Comparison of ENCODE assay signal across 16 cellular contexts in the genomic region with DNA sequence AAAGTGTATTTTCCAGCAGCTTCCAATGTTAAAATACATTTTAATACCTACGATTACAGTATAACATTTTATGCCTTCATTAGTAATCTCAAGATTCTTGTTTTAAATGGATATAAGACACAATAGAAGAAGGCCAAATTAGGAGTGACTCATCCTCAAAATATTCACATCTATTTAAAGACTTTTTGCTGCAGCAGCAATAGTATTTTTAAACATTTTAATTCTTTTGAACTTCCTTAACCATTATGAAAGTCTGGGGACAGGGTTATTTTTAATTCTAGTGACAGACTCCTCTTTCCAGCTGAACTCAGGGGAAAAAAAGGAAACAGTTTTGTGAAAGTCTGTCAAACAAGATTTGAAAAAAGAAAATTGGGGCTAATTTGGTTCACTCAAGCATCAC.
DNase-seq lines count a peak whose midpoint lies in the region; ATAC-seq and TF ChIP-seq lines count a peak whose summit lies in the region.
"Had no signal": no experiment of that assay in that cellular context is flagged by ENCODE, and none has a peak within 500 bp of the region (broad histone marks: within the 10 kb centered on the region; RNA-seq: fewer than 3 reads in every experiment).

No MANE protein-coding gene starts in this region.

- H3K79me2 ChIP-seq in SK-N-SH (ENCODE audit: insufficient read depth): no peaks in the 10 kb centered on the region
- H3K79me2 ChIP-seq in PC-9 (ENCODE audit: low read depth): no peaks in the 10 kb centered on the region

- no peaks in the 10 kb centered on the region for H3K36me3 Mint-ChIP-seq in activated CD4-positive, alpha-beta memory T cell treated with anti-CD3 and anti-CD28 coated beads for 36 hours

- no peaks in the 10 kb centered on the region for H3K9me3 Mint-ChIP-seq in activated CD4-positive, alpha-beta memory T cell treated with anti-CD3 and anti-CD28 coated beads for 36 hours
- H3K9me3 Mint-ChIP-seq: neural crest cell had no signal

- H3K27ac Mint-ChIP-seq in activated CD4-positive, alpha-beta memory T cell treated with anti-CD3 and anti-CD28 coated beads for 36 hours: no peak overlapping the region

- peak; percentile 49 for ATAC-seq in SK-N-SH treated with all-trans-retinoic acid at 6 μM for 48 hours
- no peak for ATAC-seq in GM21786 (IDR thresholded peaks at IDR 0.05; ENCODE audit: unreplicated experiment)
- no peak for ATAC-seq in GM21390 (IDR thresholded peaks at IDR 0.05; ENCODE audit: unreplicated experiment)

- H4K20me1 ChIP-seq in SK-N-SH (ENCODE audit: insufficient read depth) (no peaks in the 10 kb centered on the region), PC-9 (ENCODE audit: insufficient read depth) (no peaks in the 10 kb centered on the region)

- no peak overlapping the region for H3K9ac ChIP-seq in SK-N-SH

- TF ChIP-seq EP300 in SK-N-SH (IDR thresholded peaks at IDR 0.05; ENCODE audit: borderline replicate concordance in 1 of 2, low read depth in 1 of 2, low read length in 1 of 2): no peak

- TF ChIP-seq CTCF in SK-N-SH (IDR thresholded peaks at IDR 0.05): no peak
- TF ChIP-seq CTCF in astrocyte of the cerebellum (IDR thresholded peaks at IDR 0.05; ENCODE audit: low read depth, low read length, missing control alignments): no peak
- no peak for TF ChIP-seq CTCF in PC-9 (conservative IDR thresholded peaks at IDR 0.05)

- no peak overlapping the region; a peak in 1 of 4 replicates for H3K27ac ChIP-seq in SK-N-SH (ENCODE audit: low read depth in 2 of 2, low read length in 1 of 2)
- no peak overlapping the region for H3K27ac ChIP-seq in PC-9
- H3K27ac ChIP-seq: spleen had no signal

- H3K9me3 ChIP-seq in SK-N-SH (no peaks in the 10 kb centered on the region), PC-9 (ENCODE audit: insufficient read depth, low read depth) (no peaks in the 10 kb centered on the region; the same call in 1 of the 2 replicates)

- no peaks in the 10 kb centered on the region for H3K4me1 Mint-ChIP-seq in activated CD4-positive, alpha-beta memory T cell treated with anti-CD3 and anti-CD28 coated beads for 36 hours (ENCODE audit: low read depth)

- DNase-seq in SK-N-SH (no peak), astrocyte of the cerebellum (ENCODE audit: low read depth) (peak; percentile 57), medulla oblongata (ENCODE audit: extremely low spot score) (peak; percentile 5), PC-9 (no peak)
- DNase-seq in activated CD4-positive, alpha-beta memory T cell treated with anti-CD3 and anti-CD28 coated beads for 36 hours: no peak
- DNase-seq: ACHN; activated CD4-positive, CD25-positive, alpha-beta regulatory T cell treated with anti-CD3 and anti-CD28 coated beads, Interleukin-2, amount 50 U/mL, for 72 hours; activated naive CD4-positive, alpha-beta T cell treated with anti-CD3 and anti-CD28 coated beads, Interleukin-2, amount 50 U/mL, for 16 hours; cerebellar nuclear complex; Karpas-422; left ventricle myocardium superior; spleen had no signal

- H3K27me3 ChIP-seq in SK-N-SH (ENCODE audit: insufficient read depth) (no peaks in the 10 kb centered on the region), PC-9 (ENCODE audit: insufficient read depth, low read depth) (no peaks in the 10 kb centered on the region)
- H3K27me3 ChIP-seq: spleen had no signal

- no peak overlapping the region for H3K4me3 Mint-ChIP-seq in activated CD4-positive, alpha-beta memory T cell treated with anti-CD3 and anti-CD28 coated beads for 36 hours
- H3K4me3 Mint-ChIP-seq: neural crest cell had no signal

- CTCF ChIA-PET in SK-N-SH (lab: Yijun Ruan, JAX): no interaction called here
- CTCF ChIA-PET in PC-9 (lab: Charles Lee): no interaction called here
- CTCF ChIA-PET in activated CD4-positive, alpha-beta memory T cell treated with anti-CD3 and anti-CD28 coated beads for 36 hours (lab: Charles Lee): no interaction called here

- no peaks in the 10 kb centered on the region for H3K27me3 Mint-ChIP-seq in activated CD4-positive, alpha-beta memory T cell treated with anti-CD3 and anti-CD28 coated beads for 36 hours

- no peak for TF ChIP-seq RAD21 in SK-N-SH (IDR thresholded peaks at IDR 0.05; ENCODE audit: low read length)

- H3K36me3 ChIP-seq in SK-N-SH (replicated peaks in 1 of 2; ENCODE audit: control insufficient read depth in 1 of 2, insufficient read depth in 2 of 2, low read length in 1 of 2) (no peaks in the 10 kb centered on the region), PC-9 (ENCODE audit: low read depth) (no peaks in the 10 kb centered on the region)
- H3K36me3 ChIP-seq: spleen had no signal

- POLR2A ChIA-PET in SK-N-SH (lab: Yijun Ruan, JAX): interaction anchor here (0.6 kb wide), 1 partner anchor 51 kb away, joined by 3 read pairs; no protein-coding TSS in a partner anchor
- POLR2A ChIA-PET in PC-9 (lab: Charles Lee; ENCODE audit: unreplicated experiment): no interaction called here
- POLR2A ChIA-PET in activated CD4-positive, alpha-beta memory T cell treated with anti-CD3 and anti-CD28 coated beads for 36 hours (lab: Charles Lee): no interaction called here

- H3K4me3 ChIP-seq in SK-N-SH (ENCODE audit: low read depth in 2 of 2, low read length in 1 of 2): no peak overlapping the region
- no peak overlapping the region for H3K4me3 ChIP-seq in astrocyte of the cerebellum (ENCODE audit: low read depth, low read length)
- H3K4me3 ChIP-seq in PC-9: no peak overlapping the region
- H3K4me3 ChIP-seq: spleen had no signal

- in situ Hi-C loops in astrocyte of the cerebellum (cut with HindIII; ENCODE audit: low sequenced_read_pairs): no loop called here

- intact Hi-C loops in PC-9 (cut with micrococcal nuclease; ENCODE audit: unreplicated experiment): no loop called here
- intact Hi-C loops in activated CD4-positive, alpha-beta memory T cell treated with anti-CD3 and anti-CD28 coated beads for 36 hours (cut with micrococcal nuclease): no loop called here

- H3F3A ChIP-seq in SK-N-SH (replicated peaks; ENCODE audit: insufficient read depth): no peaks in the 10 kb centered on the region
- no peaks in the 10 kb centered on the region for H3F3A ChIP-seq in PC-9 (ENCODE audit: insufficient read depth, low read depth)

- BruUV-seq in PC-9 (replicated peaks; lab: Mats Ljungman, UMichigan): no TSS peak

- no peaks in the 10 kb centered on the region for H3K9me2 ChIP-seq in SK-N-SH
- H3K9me2 ChIP-seq in PC-9 (ENCODE audit: insufficient read depth): no peaks in the 10 kb centered on the region; the same call in 1 of the 2 replicates

- no peaks in the 10 kb centered on the region for H3K4me1 ChIP-seq in SK-N-SH (ENCODE audit: control insufficient read depth in 1 of 2, insufficient read depth in 2 of 2, low read depth in 1 of 2, low read length in 1 of 2)
- no peaks in the 10 kb centered on the region for H3K4me1 ChIP-seq in PC-9 (replicated peaks; ENCODE audit: insufficient read depth)
- H3K4me1 ChIP-seq: spleen had no signal

- WGBS in SK-N-SH (ENCODE audit: low lambda C conversion rate): 69% methylated on average over 1 of the region's 1 CpG

- no peak overlapping the region for H2AFZ ChIP-seq in SK-N-SH (ENCODE audit: low read depth)
- no peak overlapping the region for H2AFZ ChIP-seq in PC-9

- H3K4me2 ChIP-seq in SK-N-SH (no peak overlapping the region), PC-9 (no peak overlapping the region)

TF ChIP-seq in SK-N-SH treated with all-trans-retinoic acid at 6 μM for 48 hours, 23 proteins besides CTCF, POLR2A, EP300 and RAD21:
- TF ChIP-seq ISL1 (CRISPR knock-in tag; IDR thresholded peaks at IDR 0.05) (0 out of 2 replicates have a peak, but pooled peaks have one; percentile 8), POU6F1 (CRISPR knock-in tag; IDR thresholded peaks at IDR 0.05; ENCODE audit: borderline replicate concordance, low read depth) (no peak)

TF ChIP-seq in SK-N-SH, 30 proteins besides CTCF, POLR2A, EP300 and RAD21 (continues in another document):
- TF ChIP-seq ZBTB33 (IDR thresholded peaks at IDR 0.05; ENCODE audit: borderline replicate concordance, low read depth): no peak
- no peak for TF ChIP-seq SMC3 (IDR thresholded peaks at IDR 0.05; ENCODE audit: low read depth, low read length)
- no peak for TF ChIP-seq TAF1 (IDR thresholded peaks at IDR 0.05; ENCODE audit: borderline replicate concordance, low read depth, low read length)
- TF ChIP-seq, protein P1, sequence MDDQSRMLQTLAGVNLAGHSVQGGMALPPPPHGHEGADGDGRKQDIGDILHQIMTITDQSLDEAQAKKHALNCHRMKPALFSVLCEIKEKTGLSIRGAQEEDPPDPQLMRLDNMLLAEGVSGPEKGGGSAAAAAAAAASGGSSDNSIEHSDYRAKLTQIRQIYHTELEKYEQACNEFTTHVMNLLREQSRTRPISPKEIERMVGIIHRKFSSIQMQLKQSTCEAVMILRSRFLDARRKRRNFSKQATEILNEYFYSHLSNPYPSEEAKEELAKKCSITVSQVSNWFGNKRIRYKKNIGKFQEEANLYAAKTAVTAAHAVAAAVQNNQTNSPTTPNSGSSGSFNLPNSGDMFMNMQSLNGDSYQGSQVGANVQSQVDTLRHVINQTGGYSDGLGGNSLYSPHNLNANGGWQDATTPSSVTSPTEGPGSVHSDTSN (IDR thresholded peaks at IDR 0.05): no peak

Comparison
In these comparisons a context has a peak if more than half of its experiments do, and no peak if none do; other contexts are left out.
1. DNase-seq: peak in astrocyte of the cerebellum (single experiment) and medulla oblongata (single experiment); none in SK-N-SH (single experiment), PC-9 (0 of 2) and activated CD4-positive, alpha-beta memory T cell treated with anti-CD3 and anti-CD28 coated beads for 36 hours (single experiment).